Comparison of ENCODE assay signal across 13 cellular contexts in genomic region chr13:102599451-102600012, GRCh38. TPM values are rescaled to one million over a fixed set of nuclear protein-coding genes. Genes with fewer than 3 reads are reported as not detected.
DNase-seq lines count a peak whose midpoint lies in the region; ATAC-seq and TF ChIP-seq lines count a peak whose summit lies in the region.
"Had no signal": no experiment of that assay in that cellular context is flagged by ENCODE, and none has a peak within 500 bp of the region (broad histone marks: within the 10 kb centered on the region; RNA-seq: fewer than 3 reads in every experiment).

No MANE protein-coding gene starts in this region.

- POLR2A ChIA-PET in activated B cell treated with CpG ODN at 0.5 μM for 24 hours (lab: Charles Lee), result no interaction called here

- no peak for TF ChIP-seq POLR2A in Peyer's patch (IDR thresholded peaks at IDR 0.05)

- peaks cover 88% of the 10 kb centered on the region for H3K79me2 ChIP-seq in GM23338 (replicated peaks; ENCODE audit: insufficient read depth)

- H3K4me1 ChIP-seq in CD4-positive, CD25-positive, alpha-beta regulatory T cell (ENCODE audit: control insufficient read depth, insufficient read depth, low read length, poor library complexity, severe bottlenecking), result peaks cover 86% of the 10 kb centered on the region
- peaks cover 53% of the 10 kb centered on the region for H3K4me1 ChIP-seq in GM23338 (ENCODE audit: insufficient read depth)
- H3K4me1 ChIP-seq in mesodermal cell (ENCODE audit: control insufficient read depth, insufficient read depth, low read length, poor library complexity, severe bottlenecking), result peaks cover 5% of the 10 kb centered on the region
- peaks cover 0 to 16% (median 0%) of the 10 kb centered on the region in 4 donors for H3K4me1 ChIP-seq in Peyer's patch

- peak overlapping the region; percentile 95 for H3K4me2 ChIP-seq in GM23338
- H3K4me2 ChIP-seq: smooth muscle cell had no signal

- H4K20me1 ChIP-seq in GM23338 (replicated peaks; ENCODE audit: insufficient read depth), result peaks cover 49% of the 10 kb centered on the region

- ATAC-seq in CD4-positive, CD25-positive, alpha-beta regulatory T cell (ENCODE audit: low read depth in 2 of 2), result no peak
- ATAC-seq in GM23338 (no peak), activated B cell treated with CpG ODN at 0.5 μM for 24 hours (ENCODE audit: low read depth) (no peak), GM21447 (IDR thresholded peaks at IDR 0.05; ENCODE audit: unreplicated experiment) (no peak), GM19455 (IDR thresholded peaks at IDR 0.05; ENCODE audit: unreplicated experiment) (no peak)

- peak overlapping the region; percentile 83 to 96 (median 92) for H3K4me3 Mint-ChIP-seq in CD4-positive, CD25-positive, alpha-beta regulatory T cell
- H3K4me3 Mint-ChIP-seq in GM23338 (peak overlapping the region; percentile 86), activated B cell treated with CpG ODN at 0.5 μM for 24 hours (peak overlapping the region; percentile 25)

- no peak overlapping the region for H2AFZ ChIP-seq in GM23338

- no peaks in the 10 kb centered on the region for H3K27me3 ChIP-seq in CD4-positive, CD25-positive, alpha-beta regulatory T cell (ENCODE audit: control insufficient read depth, insufficient read depth, low read length)
- H3K27me3 ChIP-seq in GM23338 (ENCODE audit: insufficient read depth) (no peaks in the 10 kb centered on the region), Peyer's patch (no peaks in the 10 kb centered on the region)
- H3K27me3 ChIP-seq: ascending aorta had no signal

- peaks cover 29% of the 10 kb centered on the region for H3K36me3 Mint-ChIP-seq in CD4-positive, CD25-positive, alpha-beta regulatory T cell
- H3K36me3 Mint-ChIP-seq in GM23338 (ENCODE audit: low read depth) (peaks cover 13% of the 10 kb centered on the region; the same call in 2 of the 3 replicates), activated B cell treated with CpG ODN at 0.5 μM for 24 hours (ENCODE audit: low read depth) (peaks cover 32% of the 10 kb centered on the region)

- H3F3A ChIP-seq in GM23338 (replicated peaks; ENCODE audit: low read depth), result no peaks in the 10 kb centered on the region

- H3K9me3 ChIP-seq in CD4-positive, CD25-positive, alpha-beta regulatory T cell (ENCODE audit: control insufficient read depth in 2 of 2, low read length in 2 of 2), result no peaks in the 10 kb centered on the region
- no peaks in the 10 kb centered on the region for H3K9me3 ChIP-seq in mesodermal cell (ENCODE audit: control insufficient read depth, low read length)
- H3K9me3 ChIP-seq in Peyer's patch, result no peaks in the 10 kb centered on the region
- H3K9me3 ChIP-seq: ascending aorta had no signal

- H3K27ac Mint-ChIP-seq in CD4-positive, CD25-positive, alpha-beta regulatory T cell, result peak overlapping the region; percentile 34 to 84 (median 72)
- H3K27ac Mint-ChIP-seq in GM23338 (peak overlapping the region; percentile 17; the same call in 1 of the 2 replicates), activated B cell treated with CpG ODN at 0.5 μM for 24 hours (no peak overlapping the region)

- H3K9me2 ChIP-seq in GM23338 (ENCODE audit: insufficient read depth), result no peaks in the 10 kb centered on the region

- DNase-seq in CD4-positive, CD25-positive, alpha-beta regulatory T cell, result peak in 2 of 3 donors; percentile 36 to 65
- DNase-seq in GM23338 (ENCODE audit: low spot score) (no peak), activated B cell treated with CpG ODN at 0.5 μM for 24 hours (no peak), Peyer's patch (no peak), LoVo (ENCODE audit: low spot score) (no peak)
- DNase-seq: activated CD4-positive, alpha-beta T cell treated with anti-CD3 and anti-CD28 coated beads, Interleukin-2, amount 50 U/mL, for 4 hours; NCI-H1105 treated with DMSO at 0.1 percent for 48 hours; NCI-H526 treated with DMSO at 0.1 percent for 48 hours had no signal

- peaks cover 6% of the 10 kb centered on the region for H3K27me3 Mint-ChIP-seq in CD4-positive, CD25-positive, alpha-beta regulatory T cell
- peaks cover 12% of the 10 kb centered on the region for H3K27me3 Mint-ChIP-seq in GM23338 (ENCODE audit: insufficient read depth, low read depth, poor library complexity)
- H3K27me3 Mint-ChIP-seq in activated B cell treated with CpG ODN at 0.5 μM for 24 hours, result no peaks in the 10 kb centered on the region

- no peak overlapping the region for H3K27ac ChIP-seq in CD4-positive, CD25-positive, alpha-beta regulatory T cell (ENCODE audit: insufficient read depth, low read length, poor library complexity, severe bottlenecking)
- no peak overlapping the region for H3K27ac ChIP-seq in GM23338 (ENCODE audit: low read depth)
- H3K27ac ChIP-seq in mesodermal cell (ENCODE audit: low read depth, low read length, severe bottlenecking), result no peak overlapping the region
- H3K27ac ChIP-seq in Peyer's patch, result no peak overlapping the region
- H3K27ac ChIP-seq: ascending aorta had no signal

- peaks cover 28% of the 10 kb centered on the region for H3K36me3 ChIP-seq in CD4-positive, CD25-positive, alpha-beta regulatory T cell (ENCODE audit: control insufficient read depth, insufficient read depth, low read length)
- H3K36me3 ChIP-seq in GM23338 (ENCODE audit: insufficient read depth) (no peaks in the 10 kb centered on the region), mesodermal cell (ENCODE audit: control insufficient read depth, insufficient read depth, low read length) (peaks cover 24% of the 10 kb centered on the region), Peyer's patch (no peaks in the 10 kb centered on the region)
- H3K36me3 ChIP-seq: ascending aorta had no signal

- WGBS in mesodermal cell (ENCODE audit: insufficient coverage in 2 of 2), 2 experiments, result 86 to 92% methylated on average over 3 of the region's 3 CpGs

- peaks cover 0 to 2% (median 0%) of the 10 kb centered on the region in 7 donors for H3K9me3 Mint-ChIP-seq in CD4-positive, CD25-positive, alpha-beta regulatory T cell
- no peaks in the 10 kb centered on the region for H3K9me3 Mint-ChIP-seq in GM23338
- H3K9me3 Mint-ChIP-seq in activated B cell treated with CpG ODN at 0.5 μM for 24 hours, result no peaks in the 10 kb centered on the region

- TF ChIP-seq CTCF in GM23338 (conservative IDR thresholded peaks at IDR 0.05; ENCODE audit: low read depth in 2 of 2) (no peak), activated B cell treated with CpG ODN at 0.5 μM for 24 hours (IDR thresholded peaks at IDR 0.05) (no peak), Peyer's patch (IDR thresholded peaks at IDR 0.05) (no peak)

- H3K4me3 ChIP-seq in CD4-positive, CD25-positive, alpha-beta regulatory T cell (ENCODE audit: low read depth, low read length), result peak overlapping the region; percentile 99
- H3K4me3 ChIP-seq in GM23338 (peak overlapping the region; percentile 79), mesodermal cell (ENCODE audit: extremely low read depth, insufficient read depth, low read length, poor library complexity, severe bottlenecking) (peak overlapping the region; percentile 95), Peyer's patch (no peak overlapping the region)

- CTCF ChIA-PET in activated B cell treated with CpG ODN at 0.5 μM for 24 hours (lab: Charles Lee), result no interaction called here

- H3K4me1 Mint-ChIP-seq in CD4-positive, CD25-positive, alpha-beta regulatory T cell, result peaks cover 25 to 83% (median 70%) of the 10 kb centered on the region in 4 donors
- H3K4me1 Mint-ChIP-seq in GM23338 (peaks cover 50% of the 10 kb centered on the region), activated B cell treated with CpG ODN at 0.5 μM for 24 hours (peaks cover 64% of the 10 kb centered on the region)

- intact Hi-C loops in activated B cell treated with CpG ODN at 0.5 μM for 24 hours (cut with micrococcal nuclease), result no loop called here

TF ChIP-seq in GM23338, 12 proteins besides CTCF, POLR2A, EP300 and RAD21 (continues in another document):
- TF ChIP-seq ETS1 (IDR thresholded peaks at IDR 0.05) (no peak), NANOG (IDR thresholded peaks at IDR 0.05; ENCODE audit: borderline replicate concordance) (no peak)
- TF ChIP-seq, protein P1, sequence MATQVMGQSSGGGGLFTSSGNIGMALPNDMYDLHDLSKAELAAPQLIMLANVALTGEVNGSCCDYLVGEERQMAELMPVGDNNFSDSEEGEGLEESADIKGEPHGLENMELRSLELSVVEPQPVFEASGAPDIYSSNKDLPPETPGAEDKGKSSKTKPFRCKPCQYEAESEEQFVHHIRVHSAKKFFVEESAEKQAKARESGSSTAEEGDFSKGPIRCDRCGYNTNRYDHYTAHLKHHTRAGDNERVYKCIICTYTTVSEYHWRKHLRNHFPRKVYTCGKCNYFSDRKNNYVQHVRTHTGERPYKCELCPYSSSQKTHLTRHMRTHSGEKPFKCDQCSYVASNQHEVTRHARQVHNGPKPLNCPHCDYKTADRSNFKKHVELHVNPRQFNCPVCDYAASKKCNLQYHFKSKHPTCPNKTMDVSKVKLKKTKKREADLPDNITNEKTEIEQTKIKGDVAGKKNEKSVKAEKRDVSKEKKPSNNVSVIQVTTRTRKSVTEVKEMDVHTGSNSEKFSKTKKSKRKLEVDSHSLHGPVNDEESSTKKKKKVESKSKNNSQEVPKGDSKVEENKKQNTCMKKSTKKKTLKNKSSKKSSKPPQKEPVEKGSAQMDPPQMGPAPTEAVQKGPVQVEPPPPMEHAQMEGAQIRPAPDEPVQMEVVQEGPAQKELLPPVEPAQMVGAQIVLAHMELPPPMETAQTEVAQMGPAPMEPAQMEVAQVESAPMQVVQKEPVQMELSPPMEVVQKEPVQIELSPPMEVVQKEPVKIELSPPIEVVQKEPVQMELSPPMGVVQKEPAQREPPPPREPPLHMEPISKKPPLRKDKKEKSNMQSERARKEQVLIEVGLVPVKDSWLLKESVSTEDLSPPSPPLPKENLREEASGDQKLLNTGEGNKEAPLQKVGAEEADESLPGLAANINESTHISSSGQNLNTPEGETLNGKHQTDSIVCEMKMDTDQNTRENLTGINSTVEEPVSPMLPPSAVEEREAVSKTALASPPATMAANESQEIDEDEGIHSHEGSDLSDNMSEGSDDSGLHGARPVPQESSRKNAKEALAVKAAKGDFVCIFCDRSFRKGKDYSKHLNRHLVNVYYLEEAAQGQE (IDR thresholded peaks at IDR 0.05; ENCODE audit: unreplicated experiment), result no peak

RNA-seq across cellular contexts. Expression of gene TPP2, which starts 2.7 kb away (rescaled TPM):
- total RNA-seq in CD4-positive, CD25-positive, alpha-beta regulatory T cell, result 128 TPM
- polyA plus RNA-seq in CD4-positive, CD25-positive, alpha-beta regulatory T cell, result 10 to 100 TPM; 59.1 to 75.8 (median 67.6) TPM
- total RNA-seq in GM23338 (2014; rRNA removed; shearing (Covaris generic)), result 91.9 and 111 TPM in 2 replicates
- polyA plus RNA-seq in GM23338 (2016; fragmentation: Nextera tagmentation; extraction: Ambion mirVana), result 47.2 and 56.6 TPM in 2 replicates
- total RNA-seq in activated B cell treated with CpG ODN at 0.5 μM for 24 hours (43.7 and 53.1 TPM in 2 replicates), Peyer's patch (10 to 100 TPM; 20.0 to 52.0 (median 28.6) TPM)
- 46.4 TPM for polyA plus RNA-seq in mesodermal cell (2013, experiment 1 of 2)
- polyA plus RNA-seq in mesodermal cell (2013, experiment 2 of 2), result 52.8 TPM

Comparison
In these comparisons a context has a peak if more than half of its experiments do, and no peak if none do; other contexts are left out.
1. DNase-seq: peak in CD4-positive, CD25-positive, alpha-beta regulatory T cell (2 of 3); none in GM23338 (single experiment), activated B cell treated with CpG ODN at 0.5 μM for 24 hours (single experiment), Peyer's patch (0 of 3) and LoVo (single experiment).
2. H3K4me3 ChIP-seq: peak in CD4-positive, CD25-positive, alpha-beta regulatory T cell (single experiment), GM23338 (single experiment) and mesodermal cell (single experiment); none in Peyer's patch (0 of 4).
3. H3K4me3 Mint-ChIP-seq: peak in every context shown above with its lines; median percentile 92 in CD4-positive, CD25-positive, alpha-beta regulatory T cell; 86 in GM23338; 25 in activated B cell treated with CpG ODN at 0.5 μM for 24 hours.